ENCODE assay signal across 16 cellular contexts in genomic region chr12:77342275-77342674, GRCh38.
A peak's percentile ranks its signal among the peaks of the same experiment; 100 is the strongest.
DNase-seq lines count a peak whose midpoint lies in the region; ATAC-seq and TF ChIP-seq lines count a peak whose summit lies in the region.
"Had no signal": no experiment of that assay in that cellular context is flagged by ENCODE, and none has a peak within 500 bp of the region (broad histone marks: within the 10 kb centered on the region; RNA-seq: fewer than 3 reads in every experiment).

No MANE protein-coding gene starts in this region.

- H3K4me3 ChIP-seq in mesenchymal stem cell (ENCODE audit: insufficient read depth in 1 of 2, low read depth in 1 of 2, low read length in 2 of 2): no peak overlapping the region
- no peak overlapping the region for H3K4me3 ChIP-seq in neuronal stem cell (ENCODE audit: low read length in 2 of 2)
- H3K4me3 ChIP-seq: BLaER1, GM23248 had no signal

- H3K23ac ChIP-seq in mesenchymal stem cell (ENCODE audit: low read length in 2 of 2) (no peak overlapping the region), neuronal stem cell (ENCODE audit: low read depth, low read length, poor library complexity) (no peak overlapping the region)

- H3K14ac ChIP-seq in mesenchymal stem cell (ENCODE audit: low read length in 2 of 2) (no peak overlapping the region), neuronal stem cell (ENCODE audit: low read length) (no peak overlapping the region)

- H2AFZ ChIP-seq in mesenchymal stem cell (ENCODE audit: low read depth, low read length): no peak overlapping the region
- peak overlapping the region; percentile 15 for H2AFZ ChIP-seq in neuronal stem cell (ENCODE audit: low read length)
- H2AFZ ChIP-seq: GM23248 had no signal

- H3K4me2 ChIP-seq in mesenchymal stem cell (ENCODE audit: low read length, poor library complexity, severe bottlenecking) (no peak overlapping the region), neuronal stem cell (ENCODE audit: insufficient read depth, low read length, poor library complexity, severe bottlenecking) (no peak overlapping the region)
- H3K4me2 ChIP-seq: BLaER1 had no signal

- H3K36me3 Mint-ChIP-seq in effector memory CD8-positive, alpha-beta T cell (ENCODE audit: insufficient read depth): no peaks in the 10 kb centered on the region
- H3K36me3 Mint-ChIP-seq: CD14-positive monocyte; CD4-positive, alpha-beta memory T cell had no signal

- H2BK5ac ChIP-seq in mesenchymal stem cell (ENCODE audit: low read depth, low read length, poor library complexity, severe bottlenecking) (no peak overlapping the region), neuronal stem cell (ENCODE audit: low read length) (no peak overlapping the region)

- H3K9ac ChIP-seq in mesenchymal stem cell (ENCODE audit: low read length) (peak overlapping the region; percentile 60), neuronal stem cell (ENCODE audit: low read depth, low read length, poor library complexity) (no peak overlapping the region)
- H3K9ac ChIP-seq: BLaER1, GM23248 had no signal

- H3K18ac ChIP-seq in mesenchymal stem cell (ENCODE audit: low read depth in 1 of 2, low read length in 2 of 2) (no peak overlapping the region), neuronal stem cell (ENCODE audit: low read length) (no peak overlapping the region)

- H3K36me3 ChIP-seq in mesenchymal stem cell (ENCODE audit: control insufficient read depth in 1 of 2, insufficient read depth in 2 of 2, low read depth in 1 of 2, low read length in 2 of 2) (no peaks in the 10 kb centered on the region), neuronal stem cell (replicated peaks in 1 of 2; ENCODE audit: control insufficient read depth in 2 of 2, insufficient read depth in 2 of 2, low read length in 2 of 2) (no peaks in the 10 kb centered on the region)
- H3K36me3 ChIP-seq: BLaER1 had no signal

- H2AK5ac ChIP-seq in mesenchymal stem cell (ENCODE audit: low read length, severe bottlenecking): no peak overlapping the region
- H2AK5ac ChIP-seq in neuronal stem cell (ENCODE audit: low read depth, low read length): no peak overlapping the region

- no peak overlapping the region for H3K4me3 Mint-ChIP-seq in effector memory CD8-positive, alpha-beta T cell
- H3K4me3 Mint-ChIP-seq: CD14-positive monocyte; CD4-positive, alpha-beta memory T cell had no signal

- H3K9me3 ChIP-seq in mesenchymal stem cell (ENCODE audit: control insufficient read depth, low read length) (no peaks in the 10 kb centered on the region), neuronal stem cell (replicated peaks in 1 of 2; ENCODE audit: control insufficient read depth in 2 of 2, insufficient read depth in 1 of 2, low read depth in 1 of 2, low read length in 2 of 2) (no peaks in the 10 kb centered on the region)
- H3K9me3 ChIP-seq: BLaER1 had no signal

- H2BK120ac ChIP-seq in mesenchymal stem cell (ENCODE audit: low read depth, low read length) (no peak overlapping the region), neuronal stem cell (ENCODE audit: low read depth, low read length) (no peak overlapping the region)

- no peaks in the 10 kb centered on the region for H3K9me3 Mint-ChIP-seq in effector memory CD8-positive, alpha-beta T cell

- no peak overlapping the region for H4K8ac ChIP-seq in mesenchymal stem cell (ENCODE audit: low read length)
- H4K8ac ChIP-seq in neuronal stem cell (ENCODE audit: low read depth, low read length): no peak overlapping the region

- H4K91ac ChIP-seq in mesenchymal stem cell (ENCODE audit: low read length) (no peak overlapping the region), neuronal stem cell (ENCODE audit: low read depth, low read length, poor library complexity) (no peak overlapping the region)

- no peaks in the 10 kb centered on the region for H3K4me1 Mint-ChIP-seq in effector memory CD8-positive, alpha-beta T cell (ENCODE audit: low read depth in 2 of 2)
- H3K4me1 Mint-ChIP-seq: CD14-positive monocyte; CD4-positive, alpha-beta memory T cell had no signal

- H2BK12ac ChIP-seq in mesenchymal stem cell (ENCODE audit: low read length in 2 of 2): no peak overlapping the region
- H2BK12ac ChIP-seq in neuronal stem cell (ENCODE audit: low read length): no peak overlapping the region

- no peaks in the 10 kb centered on the region for H3K27me3 Mint-ChIP-seq in effector memory CD8-positive, alpha-beta T cell
- H3K27me3 Mint-ChIP-seq: CD4-positive, alpha-beta memory T cell had no signal

- H3K4me1 ChIP-seq in mesenchymal stem cell (ENCODE audit: control insufficient read depth, insufficient read depth, low read depth, low read length) (no peaks in the 10 kb centered on the region), neuronal stem cell (ENCODE audit: control insufficient read depth in 2 of 2, insufficient read depth in 1 of 2, low read depth in 1 of 2, low read length in 2 of 2) (peaks cover 2 to 5% of the 10 kb centered on the region in 2 donors)
- H3K4me1 ChIP-seq: BLaER1 had no signal

- H3K27ac Mint-ChIP-seq in effector memory CD8-positive, alpha-beta T cell: no peak overlapping the region
- H3K27ac Mint-ChIP-seq: CD14-positive monocyte; CD4-positive, alpha-beta memory T cell had no signal

- H3K27me3 ChIP-seq in mesenchymal stem cell (ENCODE audit: control insufficient read depth in 1 of 2, insufficient read depth in 1 of 2, low read length in 2 of 2): no peaks in the 10 kb centered on the region
- H3K27me3 ChIP-seq in neuronal stem cell (ENCODE audit: control insufficient read depth in 3 of 3, insufficient read depth in 3 of 3, low read depth in 1 of 3, low read length in 3 of 3): no peaks in the 10 kb centered on the region
- H3K27me3 ChIP-seq: BLaER1 had no signal

- H3K4ac ChIP-seq in mesenchymal stem cell (ENCODE audit: low read depth in 1 of 2, low read length in 2 of 2) (no peak overlapping the region), neuronal stem cell (ENCODE audit: low read length) (no peak overlapping the region)

- H2BK15ac ChIP-seq in mesenchymal stem cell (ENCODE audit: low read depth, poor library complexity, severe bottlenecking) (no peak overlapping the region), neuronal stem cell (ENCODE audit: low read length) (no peak overlapping the region)

- peak; percentile 6; the same call in 2 of the 3 replicates for ATAC-seq in SK-N-SH treated with all-trans-retinoic acid at 6 μM for 48 hours
- ATAC-seq in effector memory CD8-positive, alpha-beta T cell (replicated peaks): no peak
- no peak for ATAC-seq in GM18873 (IDR thresholded peaks at IDR 0.05; ENCODE audit: low FRiP score, unreplicated experiment)

- DNase-seq in GM03348 (ENCODE audit: low spot score) (peak; percentile 5), mesenchymal stem cell (no peak), neuronal stem cell (ENCODE audit: low spot score) (no peak), SK-N-DZ (ENCODE audit: low spot score) (no peak)
- no peak for DNase-seq in effector memory CD8-positive, alpha-beta T cell
- DNase-seq: 8988T; CD4-positive, alpha-beta memory T cell; DMS153; DMS79; GDM1; GM23248; HCEC 1CT had no signal

- H3K27ac ChIP-seq in mesenchymal stem cell (ENCODE audit: low read length, poor library complexity, severe bottlenecking) (no peak overlapping the region), neuronal stem cell (replicated peaks; ENCODE audit: low read length) (no peak overlapping the region)
- H3K27ac ChIP-seq: BLaER1 had no signal

- 42% methylated on average over 1 of the region's 2 CpGs for WGBS in mesenchymal stem cell
- WGBS in neuronal stem cell (ENCODE audit: extremely low coverage in 2 of 2, insufficient read length in 2 of 2, insufficient replicate concordance in 1 of 2), 2 donors: no CpG with 5 or more reads among the region's 2 CpGs

- H3K79me1 ChIP-seq in mesenchymal stem cell (replicated peaks; ENCODE audit: low read length, poor library complexity, severe bottlenecking) (no peaks in the 10 kb centered on the region), neuronal stem cell (ENCODE audit: low read depth, low read length) (no peaks in the 10 kb centered on the region)

TF ChIP-seq in SK-N-SH treated with all-trans-retinoic acid at 6 μM for 48 hours, 23 proteins besides CTCF, POLR2A, EP300 and RAD21:
- TF ChIP-seq ZNF565 (CRISPR knock-in tag; conservative IDR thresholded peaks at IDR 0.05; ENCODE audit: low read depth) (no peak), SNAI2 (CRISPR knock-in tag; IDR thresholded peaks at IDR 0.05) (no peak), TCF4 (CRISPR knock-in tag; IDR thresholded peaks at IDR 0.05; ENCODE audit: borderline replicate concordance) (no peak), CSDC2 (CRISPR knock-in tag; IDR thresholded peaks at IDR 0.05) (no peak), CREB5 (CRISPR knock-in tag; IDR thresholded peaks at IDR 0.05; ENCODE audit: low read depth) (no peak), ZFP3 (CRISPR knock-in tag; IDR thresholded peaks at IDR 0.05) (no peak), POU6F1 (CRISPR knock-in tag; IDR thresholded peaks at IDR 0.05; ENCODE audit: borderline replicate concordance, low read depth) (no peak), PPARA (CRISPR knock-in tag; IDR thresholded peaks at IDR 0.05; ENCODE audit: borderline replicate concordance) (no peak), ISL1 (CRISPR knock-in tag; IDR thresholded peaks at IDR 0.05) (no peak), ZFP30 (CRISPR knock-in tag; IDR thresholded peaks at IDR 0.05) (no peak)
TF ChIP-seq in SK-N-SH treated with all-trans-retinoic acid at 6 μM for 48 hours: peak in this region for 0.
